In the genomic region with DNA sequence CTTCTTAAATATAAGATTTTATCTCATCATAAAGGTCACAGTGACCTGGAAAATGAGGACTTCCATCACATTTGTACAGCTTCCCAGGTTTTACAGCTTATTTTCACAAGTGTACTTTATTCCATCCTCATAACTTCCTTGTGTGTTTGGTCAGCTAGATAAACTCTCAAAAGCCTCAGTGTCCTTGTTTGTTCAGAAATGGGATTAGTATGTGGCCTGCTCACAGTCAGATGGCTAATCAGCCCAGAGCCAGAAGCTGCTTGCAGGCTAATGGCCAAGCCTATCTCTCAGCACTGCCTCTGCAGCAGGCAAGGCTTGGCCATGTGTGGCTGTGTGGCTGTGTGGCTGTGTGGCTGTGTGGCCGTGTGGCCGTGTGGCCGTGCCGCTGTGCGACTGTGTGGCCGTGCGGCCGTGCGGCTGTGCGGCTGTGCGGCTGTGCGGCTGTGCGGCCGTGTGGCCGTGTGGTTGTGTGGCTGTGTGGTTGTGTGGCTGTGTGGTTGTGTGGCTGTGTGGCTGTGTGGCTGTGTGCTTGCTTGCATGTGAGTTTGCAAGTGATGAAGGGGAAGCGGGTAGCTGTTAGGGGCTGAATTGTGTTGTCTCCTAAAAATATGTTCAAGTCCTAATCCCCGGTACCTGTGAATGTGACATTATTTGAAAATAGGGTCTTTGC, we compare ENCODE assay signal across 19 cellular contexts.
DNase-seq lines count a peak whose midpoint lies in the region; ATAC-seq and TF ChIP-seq lines count a peak whose summit lies in the region.
"Had no signal": no experiment of that assay in that cellular context is flagged by ENCODE, and none has a peak within 500 bp of the region (broad histone marks: within the 10 kb centered on the region; RNA-seq: fewer than 3 reads in every experiment).

No MANE protein-coding gene starts in this region.

- intact Hi-C loops in colonic mucosa (cut with DNase I), result no loop called here

- no peaks in the 10 kb centered on the region for H3K36me3 ChIP-seq in BE2C
- no peaks in the 10 kb centered on the region for H3K36me3 ChIP-seq in colonic mucosa
- H3K36me3 ChIP-seq: HAP-1, MG63, spleen had no signal

- no peaks in the 10 kb centered on the region for H3K9me3 ChIP-seq in BE2C
- H3K9me3 ChIP-seq in colonic mucosa, result no peaks in the 10 kb centered on the region
- H3K9me3 ChIP-seq: HAP-1, MG63, spleen had no signal

- TF ChIP-seq CTCF in BE2C (IDR thresholded peaks at IDR 0.05; ENCODE audit: low read depth, low read length) (no peak), colonic mucosa (IDR thresholded peaks at IDR 0.05) (no peak), coronary artery (IDR thresholded peaks at IDR 0.05) (no peak)

- no peak for ATAC-seq in HG03025 (IDR thresholded peaks at IDR 0.05; ENCODE audit: low FRiP score, unreplicated experiment)

- H3K4me3 ChIP-seq in BE2C (ENCODE audit: low read depth, low read length), result no peak overlapping the region
- H3K4me3 ChIP-seq in colonic mucosa, result no peak overlapping the region
- H3K4me3 ChIP-seq in coronary artery, result no peak overlapping the region
- H3K4me3 ChIP-seq: HAP-1, MG63, spleen had no signal

- H3K27me3 ChIP-seq in BE2C (no peaks in the 10 kb centered on the region), colonic mucosa (no peaks in the 10 kb centered on the region)
- H3K27me3 ChIP-seq: MG63, spleen had no signal

- no peak overlapping the region for H3K9ac ChIP-seq in colonic mucosa (ENCODE audit: low read depth in 2 of 2, low read length in 2 of 2)

- H3K27ac ChIP-seq in colonic mucosa (peak overlapping the region; percentile 17), coronary artery (no peak overlapping the region)
- H3K27ac ChIP-seq: spleen had no signal

- H3K4me1 ChIP-seq in BE2C (peaks cover 12% of the 10 kb centered on the region), colonic mucosa (no peaks in the 10 kb centered on the region)
- H3K4me1 ChIP-seq: HAP-1 had no signal

- DNase-seq in BE2C, result peak; percentile 51
- DNase-seq in HuH-7 (ENCODE audit: low spot score), result peak; percentile 18
- DNase-seq in colonic mucosa, result no peak
- peak; percentile 47 for DNase-seq in myocyte (ENCODE audit: low read depth)
- no peak for DNase-seq in coronary artery (ENCODE audit: low spot score)
- no peak for DNase-seq in activated CD4-positive, alpha-beta T cell treated with anti-CD3 and anti-CD28 coated beads for 4 hours
- DNase-seq in NCI-H446 (lab: John Stamatoyannopoulos, UW), result no peak
- DNase-seq: activated CD4-positive, alpha-beta T cell treated with anti-CD3 and anti-CD28 coated beads, Interleukin-2, amount 50 U/mL, for 4 hours; amygdala; CD8-positive, alpha-beta memory T cell; central memory CD4-positive, alpha-beta T cell; DMS79; kidney; MG63; NCI-H1694; nephron progenitor cell; spleen had no signal

Comparison
In these comparisons a context has a peak if more than half of its experiments do, and no peak if none do; other contexts are left out.
1. DNase-seq: peak in BE2C (single experiment), HuH-7 (single experiment) and myocyte (single experiment); none in colonic mucosa (single experiment), coronary artery (single experiment), activated CD4-positive, alpha-beta T cell treated with anti-CD3 and anti-CD28 coated beads for 4 hours (0 of 2) and NCI-H446 (0 of 2).